ENCODE assay signal across 17 cellular contexts in the genomic region with DNA sequence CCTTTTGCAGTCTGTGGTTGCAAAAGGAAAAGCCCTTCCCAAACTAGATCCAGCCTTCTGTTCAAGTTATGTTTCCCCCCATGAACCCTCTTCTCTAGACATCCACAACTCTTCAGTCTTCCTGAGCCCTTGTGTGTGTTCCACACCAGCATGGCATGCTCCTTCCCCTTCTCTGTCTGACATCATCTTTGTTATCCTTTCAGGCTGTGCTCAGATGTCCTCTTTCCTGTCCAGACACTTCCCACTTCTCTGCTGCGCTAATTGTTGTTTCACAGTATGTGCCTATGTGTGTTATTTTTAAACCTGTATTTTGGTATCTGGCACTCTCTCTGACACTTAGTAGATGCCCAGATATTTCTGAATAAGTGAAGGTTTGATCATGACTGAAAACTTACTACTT. TPM values are rescaled to one million over a fixed set of nuclear protein-coding genes. Genes with fewer than 3 reads are reported as not detected.
DNase-seq lines count a peak whose midpoint lies in the region; ATAC-seq and TF ChIP-seq lines count a peak whose summit lies in the region.
"Had no signal": no experiment of that assay in that cellular context is flagged by ENCODE, and none has a peak within 500 bp of the region (broad histone marks: within the 10 kb centered on the region; RNA-seq: fewer than 3 reads in every experiment).

No MANE protein-coding gene starts in this region.

- DNase-seq in A673 (ENCODE audit: low spot score) (no peak), H9 (no peak), left cardiac atrium (no peak), T-cell (no peak), NCI-H2227 treated with DMSO at 0.1 percent for 48 hours (lab: John Stamatoyannopoulos, UW) (no peak)
- no peak for DNase-seq in activated T-helper 1 cell treated with anti-CD3 and anti-CD28 coated beads, Interleukin-12 subunit alpha, Interleukin-12 subunit beta, Interleukin-2, Interleukin-4 antibody, amounts not matched to agents 30 ng/mL and 10 ng/mL and 1 ng/mL, durations not matched to agents 14 hours and 24 hours and 36 hours (ENCODE audit: low spot score)
- no peak for DNase-seq in stimulated activated CD4-positive, alpha-beta T cell treated with anti-CD3 and anti-CD28 coated beads, Interleukin-12 subunit alpha, Interleukin-12 subunit beta, amount 100 ng/mL, for 4 hours
- DNase-seq: activated CD4-positive, alpha-beta T cell treated with anti-CD3 and anti-CD28 coated beads for 4 hours; activated T-cell treated with anti-CD3 and anti-CD28 coated beads, Interleukin-2, amount 50 U/mL, for 24 hours; amniotic stem cell; NCI-H187 treated with DMSO at 0.1 percent for 48 hours; NCI-H774; stimulated activated CD4-positive, alpha-beta T cell treated with anti-CD3 and anti-CD28 coated beads, Interleukin-4, amount 100 ng/mL, for 1 hour had no signal

- H3K14ac ChIP-seq in H9 (ENCODE audit: insufficient read depth, low read length) = no peak overlapping the region

- no peak overlapping the region for H3K4me2 ChIP-seq in H9 (ENCODE audit: insufficient read depth, insufficient read length, low read length)

- no peak overlapping the region for H2AFZ ChIP-seq in H9 (ENCODE audit: low read length)

- H2BK15ac ChIP-seq in H9 (ENCODE audit: low read depth, low read length) = no peak overlapping the region

- no CpG with 5 or more reads among the region's 1 CpG for WGBS in H9 (ENCODE audit: extremely low coverage, insufficient read length, low lambda C conversion rate)

- H3K4ac ChIP-seq in H9 (ENCODE audit: low read depth, low read length) = no peak overlapping the region

- no peak overlapping the region for H3K4me3 ChIP-seq in A673 (ENCODE audit: low read depth, low read length, poor library complexity, severe bottlenecking)

- H2BK20ac ChIP-seq in H9 (ENCODE audit: low read depth, low read length, poor library complexity, severe bottlenecking) = no peak overlapping the region

- H3K79me1 ChIP-seq in H9 (ENCODE audit: insufficient read depth, low read depth, low read length, poor library complexity, severe bottlenecking) = peaks cover 7% of the 10 kb centered on the region

- H3K9me3 ChIP-seq in A673 (ENCODE audit: low read depth, low read length, poor library complexity, severe bottlenecking) (no peaks in the 10 kb centered on the region), H9 (ENCODE audit: control insufficient read depth, low read depth, low read length) (no peaks in the 10 kb centered on the region)

- H3K27me3 ChIP-seq in A673 (replicated peaks; ENCODE audit: insufficient read depth, low read depth, low read length, poor library complexity) (no peaks in the 10 kb centered on the region), H9 (ENCODE audit: insufficient read depth, low read length) (no peaks in the 10 kb centered on the region)

- H3K56ac ChIP-seq in H9 (ENCODE audit: insufficient read length, low read depth, low read length) = no peak overlapping the region

- H2BK5ac ChIP-seq in H9 (ENCODE audit: insufficient read length, low read length) = no peak overlapping the region

- peaks cover 0 to 4% of the 10 kb centered on the region in 2 experiments; a peak in 2 of 4 replicates for H3K4me1 Mint-ChIP-seq in H9
- peaks cover 35% of the 10 kb centered on the region for H3K4me1 Mint-ChIP-seq in brain
- H3K4me1 Mint-ChIP-seq in activated T-helper 1 cell treated with anti-CD3 and anti-CD28 coated beads, Interleukin-12 subunit alpha, Interleukin-12 subunit beta, Interleukin-2, Interleukin-4 antibody, amounts not matched to agents 30 ng/mL and 10 ng/mL and 1 ng/mL, durations not matched to agents 14 hours and 24 hours and 36 hours (ENCODE audit: low read depth) = peaks cover 21% of the 10 kb centered on the region
- peaks cover 22 to 26% (median 25%) of the 10 kb centered on the region in 3 donors for H3K4me1 Mint-ChIP-seq in T-cell

- TF ChIP-seq CTCF in A673 (conservative IDR thresholded peaks at IDR 0.05; ENCODE audit: low read depth, low read length) = no peak
- TF ChIP-seq CTCF in H9 (conservative IDR thresholded peaks at IDR 0.05) = no peak
- TF ChIP-seq CTCF in brain (conservative IDR thresholded peaks at IDR 0.05) = no peak

- no peaks in the 10 kb centered on the region for H4K20me1 ChIP-seq in H9 (ENCODE audit: control insufficient read depth, insufficient read depth, insufficient read length)

- no peaks in the 10 kb centered on the region for H3K27me3 Mint-ChIP-seq in H9 (ENCODE audit: low read depth)
- H3K27me3 Mint-ChIP-seq in brain = no peaks in the 10 kb centered on the region
- no peaks in the 10 kb centered on the region for H3K27me3 Mint-ChIP-seq in activated T-helper 1 cell treated with anti-CD3 and anti-CD28 coated beads, Interleukin-12 subunit alpha, Interleukin-12 subunit beta, Interleukin-2, Interleukin-4 antibody, amounts not matched to agents 30 ng/mL and 10 ng/mL and 1 ng/mL, durations not matched to agents 14 hours and 24 hours and 36 hours (ENCODE audit: insufficient read depth)
- no peaks in the 10 kb centered on the region for H3K27me3 Mint-ChIP-seq in T-cell
- H3K27me3 Mint-ChIP-seq: activated T-cell treated with anti-CD3 and anti-CD28 coated beads, Interleukin-2, amount 50 U/mL, for 24 hours; dendritic cell treated with granulocyte-macrophage colony-stimulating factor and Interleukin-4, amounts not matched to agents 40 ng/mL and 50 ng/mL, for 4 days; natural killer cell treated with Interleukin-12 subunit alpha and Interleukin-12 subunit beta and Interleukin-15 and Interleukin-18, amount 100 ng/mL, for 72 hours had no signal

- H3K27ac Mint-ChIP-seq in H9 (peak overlapping the region in 2 of 3 experiments; percentile 3 to 20; a peak in 3 of 7 replicates), brain (peak overlapping the region in 3 of 5 experiments; percentile 44 to 82 (median 68)), T-cell (peak overlapping the region in 1 of 2 donors; percentile 21)
- H3K27ac Mint-ChIP-seq in activated T-helper 1 cell treated with anti-CD3 and anti-CD28 coated beads, Interleukin-12 subunit alpha, Interleukin-12 subunit beta, Interleukin-2, Interleukin-4 antibody, amounts not matched to agents 30 ng/mL and 10 ng/mL and 1 ng/mL, durations not matched to agents 14 hours and 24 hours and 36 hours = no peak overlapping the region
- H3K27ac Mint-ChIP-seq: activated T-cell treated with anti-CD3 and anti-CD28 coated beads, Interleukin-2, amount 50 U/mL, for 24 hours; dendritic cell treated with granulocyte-macrophage colony-stimulating factor and Interleukin-4, amounts not matched to agents 40 ng/mL and 50 ng/mL, for 4 days; natural killer cell treated with Interleukin-12 subunit alpha and Interleukin-12 subunit beta and Interleukin-15 and Interleukin-18, amount 100 ng/mL, for 72 hours had no signal

- H2BK120ac ChIP-seq in H9 (ENCODE audit: low read depth, low read length, poor library complexity, severe bottlenecking) = no peak overlapping the region

- H3K79me2 ChIP-seq in H9 (ENCODE audit: insufficient read depth, low read length) = no peaks in the 10 kb centered on the region; the same call in 1 of the 2 replicates

- H3K36me3 Mint-ChIP-seq in H9 (ENCODE audit: insufficient read depth in 1 of 3, low read depth in 3 of 3) (peaks cover 10 to 31% (median 22%) of the 10 kb centered on the region in 3 experiments; a peak in 6 of 7 replicates), brain (peaks cover 61% of the 10 kb centered on the region), T-cell (peaks cover 39% of the 10 kb centered on the region)
- peaks cover 30% of the 10 kb centered on the region for H3K36me3 Mint-ChIP-seq in activated T-helper 1 cell treated with anti-CD3 and anti-CD28 coated beads, Interleukin-12 subunit alpha, Interleukin-12 subunit beta, Interleukin-2, Interleukin-4 antibody, amounts not matched to agents 30 ng/mL and 10 ng/mL and 1 ng/mL, durations not matched to agents 14 hours and 24 hours and 36 hours (ENCODE audit: low read depth)
- H3K36me3 Mint-ChIP-seq: natural killer cell treated with Interleukin-12 subunit alpha and Interleukin-12 subunit beta and Interleukin-15 and Interleukin-18, amount 100 ng/mL, for 72 hours had no signal

- no peak overlapping the region for H2AK5ac ChIP-seq in H9 (ENCODE audit: insufficient read length, low read length)

- H4K5ac ChIP-seq in H9 (ENCODE audit: insufficient read length, low read depth, low read length) = no peak overlapping the region

- no peak overlapping the region for H4K8ac ChIP-seq in H9 (replicated peaks; ENCODE audit: insufficient read length, low read depth, low read length)

- no peaks in the 10 kb centered on the region for H3K23me2 ChIP-seq in H9 (ENCODE audit: insufficient read length, low read depth, low read length, poor library complexity, severe bottlenecking)

- H2BK12ac ChIP-seq in H9 (ENCODE audit: insufficient read length, low read depth, low read length) = no peak overlapping the region

- H3K4me1 ChIP-seq in A673 (ENCODE audit: insufficient read depth, low read length, poor library complexity, severe bottlenecking) (peaks cover 38% of the 10 kb centered on the region), H9 (ENCODE audit: insufficient read depth, low read length) (no peaks in the 10 kb centered on the region)

- H3K27ac ChIP-seq in A673 (ENCODE audit: low read depth, low read length, poor library complexity, severe bottlenecking) (peak overlapping the region; percentile 42), H9 (ENCODE audit: insufficient read length, low read depth, low read length) (no peak overlapping the region)

- CTCF ChIA-PET in A673 (lab: Charles Lee) (no interaction called here), T-cell (lab: Charles Lee) (no interaction called here)

- H3T11ph ChIP-seq in H9 (ENCODE audit: low read length) = no peak overlapping the region

- H4K91ac ChIP-seq in H9 (ENCODE audit: insufficient read length, low read depth, low read length) = no peak overlapping the region

- POLR2A ChIA-PET in A673 (lab: Charles Lee; ENCODE audit: low non-redundant PET) (no interaction called here), T-cell (lab: Charles Lee) (no interaction called here)

- BruUV-seq in A673 (replicated peaks; lab: Mats Ljungman, UMichigan) = no TSS peak

- intact Hi-C loops in A673 (cut with micrococcal nuclease; ENCODE audit: unreplicated experiment) = no loop called here
- intact Hi-C loops in left cardiac atrium (cut with DNase I) = no loop called here
- intact Hi-C loops in activated T-helper 1 cell treated with anti-CD3 and anti-CD28 coated beads, Interleukin-12 subunit alpha, Interleukin-12 subunit beta, Interleukin-2, Interleukin-4 antibody, amounts not matched to agents 30 ng/mL and 10 ng/mL and 1 ng/mL, durations not matched to agents 14 hours and 24 hours and 36 hours (cut with micrococcal nuclease) = no loop called here

- no peak overlapping the region for H3K23ac ChIP-seq in H9 (ENCODE audit: insufficient read length, low read depth, low read length)

- peaks cover 14% of the 10 kb centered on the region for H3K36me3 ChIP-seq in A673 (ENCODE audit: insufficient read depth, low read length, poor library complexity, severe bottlenecking)

- ATAC-seq in left cardiac atrium (peak; percentile 92 to 93), T-cell (replicated peaks in 1 of 4) (no peak)
- ATAC-seq: left lobe of liver; natural killer cell treated with Interleukin-12 subunit alpha and Interleukin-12 subunit beta and Interleukin-15 and Interleukin-18, amount 100 ng/mL, for 72 hours had no signal

- no peak overlapping the region for H3K4me3 Mint-ChIP-seq in H9
- H3K4me3 Mint-ChIP-seq in brain = no peak overlapping the region
- H3K4me3 Mint-ChIP-seq in activated T-helper 1 cell treated with anti-CD3 and anti-CD28 coated beads, Interleukin-12 subunit alpha, Interleukin-12 subunit beta, Interleukin-2, Interleukin-4 antibody, amounts not matched to agents 30 ng/mL and 10 ng/mL and 1 ng/mL, durations not matched to agents 14 hours and 24 hours and 36 hours = no peak overlapping the region
- no peak overlapping the region for H3K4me3 Mint-ChIP-seq in T-cell
- H3K4me3 Mint-ChIP-seq: activated T-cell treated with anti-CD3 and anti-CD28 coated beads, Interleukin-2, amount 50 U/mL, for 24 hours; dendritic cell treated with granulocyte-macrophage colony-stimulating factor and Interleukin-4, amounts not matched to agents 40 ng/mL and 50 ng/mL, for 4 days; natural killer cell treated with Interleukin-12 subunit alpha and Interleukin-12 subunit beta and Interleukin-15 and Interleukin-18, amount 100 ng/mL, for 72 hours had no signal

- H3K18ac ChIP-seq in H9 (ENCODE audit: insufficient read length, low read depth, low read length) = no peak overlapping the region

- H3K9me3 Mint-ChIP-seq in H9 (no peaks in the 10 kb centered on the region), brain (no peaks in the 10 kb centered on the region), T-cell (no peaks in the 10 kb centered on the region)
- H3K9me3 Mint-ChIP-seq in activated T-helper 1 cell treated with anti-CD3 and anti-CD28 coated beads, Interleukin-12 subunit alpha, Interleukin-12 subunit beta, Interleukin-2, Interleukin-4 antibody, amounts not matched to agents 30 ng/mL and 10 ng/mL and 1 ng/mL, durations not matched to agents 14 hours and 24 hours and 36 hours = no peaks in the 10 kb centered on the region
- H3K9me3 Mint-ChIP-seq: activated T-cell treated with anti-CD3 and anti-CD28 coated beads, Interleukin-2, amount 50 U/mL, for 24 hours; natural killer cell treated with Interleukin-12 subunit alpha and Interleukin-12 subunit beta and Interleukin-15 and Interleukin-18, amount 100 ng/mL, for 72 hours had no signal

- H3K9ac ChIP-seq in H9 (ENCODE audit: extremely low read depth, insufficient read length, low read length) = no peak overlapping the region

RNA-seq across cellular contexts. Expression of gene FOCAD, which starts 38.2 kb away (rescaled TPM):
- total RNA-seq in A673 (2021) = 42.7 and 42.8 TPM in 2 replicates
- total RNA-seq in H9 (2021) = 43.3 and 45.6 TPM in 2 replicates
- 35.3 TPM for polyA plus RNA-seq in brain (ENCODE audit: insufficient read depth, low read depth, low replicate concordance)
- 10 to 100 TPM; 28.8 to 34.1 TPM for total RNA-seq in left cardiac atrium
- total RNA-seq in activated T-helper 1 cell treated with anti-CD3 and anti-CD28 coated beads, Interleukin-12 subunit alpha, Interleukin-12 subunit beta, Interleukin-2, Interleukin-4 antibody, amounts not matched to agents 30 ng/mL and 10 ng/mL and 1 ng/mL, durations not matched to agents 14 hours and 24 hours and 36 hours = 31.2 and 33.7 TPM in 2 replicates
- total RNA-seq in T-cell = 10 to 100 TPM; 13.4 to 29.0 (median 21.3) TPM

Comparison
In these comparisons a context has a peak if more than half of its experiments do, and no peak if none do; other contexts are left out.
1. ATAC-seq: peak in left cardiac atrium (2 of 2); none in T-cell (0 of 4).